ENCODE assay signal across 18 cellular contexts in genomic region chr15:71940004-71940588, GRCh38.
"Had no signal": no experiment of that assay in that cellular context is flagged by ENCODE, and none has a peak within 500 bp of the region (broad histone marks: within the 10 kb centered on the region; RNA-seq: fewer than 3 reads in every experiment).

No MANE protein-coding gene starts in this region.

- DNase-seq: activated CD4-positive, alpha-beta memory T cell treated with anti-CD3 and anti-CD28 coated beads for 36 hours; activated CD4-positive, alpha-beta T cell treated with anti-CD3 and anti-CD28 coated beads for 1 hour; activated effector memory CD4-positive, alpha-beta T cell treated with anti-CD3 and anti-CD28 coated beads, Interleukin-2, amount 50 U/mL, for 16 hours; activated T-cell treated with anti-CD3 and anti-CD28 coated beads, Interleukin-2, amount 50 U/mL, for 4 hours; brain microvascular endothelial cell; dorsolateral prefrontal cortex; esophagus squamous epithelium; foreskin fibroblast; head of caudate nucleus; islet precursor cell; pancreas; retina; stimulated activated CD4-positive, alpha-beta T cell treated with anti-CD3 and anti-CD28 coated beads, Interleukin-15, amount 100 ng/mL, for 24 hours; stimulated activated CD4-positive, alpha-beta T cell treated with anti-CD3 and anti-CD28 coated beads, Interleukin-4, amount 100 ng/mL, for 24 hours had no signal

- H3K4me2 ChIP-seq: neural progenitor cell had no signal

- H3K9me3 ChIP-seq: esophagus squamous epithelium, pancreas had no signal

- H3K27me3 ChIP-seq: brain microvascular endothelial cell, dorsolateral prefrontal cortex, esophagus squamous epithelium, neural progenitor cell, pancreas had no signal

- H2AFZ ChIP-seq: neural progenitor cell had no signal

- H3K27ac ChIP-seq: brain microvascular endothelial cell, esophagus squamous epithelium, neural progenitor cell, pancreas had no signal

- H3K4me3 ChIP-seq: dorsolateral prefrontal cortex, esophagus squamous epithelium, neural progenitor cell, pancreas had no signal

- H3K4me1 ChIP-seq: esophagus squamous epithelium, neural progenitor cell, pancreas had no signal

- H3K4me3 Mint-ChIP-seq: activated CD4-positive, alpha-beta memory T cell treated with anti-CD3 and anti-CD28 coated beads for 36 hours; activated naive CD8-positive, alpha-beta T cell; activated T-cell treated with anti-CD3 and anti-CD28 coated beads, Interleukin-2, amount 50 U/mL, for 4 hours; neural progenitor cell; T-helper 2 cell treated with Interferon-gamma antibody and Interleukin-4, amounts not matched to agents 5 μg/mL and 100 μg/mL, for 36 hours had no signal

- ATAC-seq: activated T-cell treated with anti-CD3 and anti-CD28 coated beads, Interleukin-2, amount 50 U/mL, for 4 hours; pancreas had no signal

- H3K9ac ChIP-seq: neural progenitor cell had no signal

- FAIRE-seq: endometrium, pancreas had no signal

- H3K9me3 Mint-ChIP-seq: activated CD4-positive, alpha-beta memory T cell treated with anti-CD3 and anti-CD28 coated beads for 36 hours; activated T-cell treated with anti-CD3 and anti-CD28 coated beads, Interleukin-2, amount 50 U/mL, for 4 hours; neural progenitor cell; T-helper 2 cell treated with Interferon-gamma antibody and Interleukin-4, amounts not matched to agents 5 μg/mL and 100 μg/mL, for 36 hours had no signal

- H3K36me3 ChIP-seq: brain microvascular endothelial cell, neural progenitor cell, pancreas had no signal

- H3K27ac Mint-ChIP-seq: activated CD4-positive, alpha-beta memory T cell treated with anti-CD3 and anti-CD28 coated beads for 36 hours; activated naive CD8-positive, alpha-beta T cell; neural progenitor cell; T-helper 2 cell treated with Interferon-gamma antibody and Interleukin-4, amounts not matched to agents 5 μg/mL and 100 μg/mL, for 36 hours had no signal
